Comparison of ENCODE assay signal across 8 cellular contexts in genomic region chr19:12965017-12965811, GRCh38.
DNase-seq lines count a peak whose midpoint lies in the region; TF ChIP-seq lines count a peak whose summit lies in the region.

No MANE protein-coding gene starts in this region.

- no peaks in the 10 kb centered on the region for H3K79me2 ChIP-seq in OCI-LY3 (ENCODE audit: low read length)

- H3K4me1 ChIP-seq in OCI-LY3 (ENCODE audit: low read length) (no peaks in the 10 kb centered on the region), muscle layer of colon (ENCODE audit: insufficient read depth, low read length) (peaks cover 11% of the 10 kb centered on the region)

- H3K4me3 ChIP-seq in OCI-LY3 (ENCODE audit: low read length) = peak overlapping the region; percentile 83
- H3K4me3 ChIP-seq in muscle layer of colon (ENCODE audit: low read depth in 1 of 2, low read length in 2 of 2) = peak overlapping the region; percentile 81 to 87

- H3K36me3 ChIP-seq in OCI-LY3 (replicated peaks; ENCODE audit: low read depth, low read length) = no peaks in the 10 kb centered on the region
- no peaks in the 10 kb centered on the region for H3K36me3 ChIP-seq in muscle layer of colon (ENCODE audit: insufficient read depth, low read length)

- peak overlapping the region; percentile 52 for H3K27ac ChIP-seq in OCI-LY3 (ENCODE audit: low read length)
- H3K27ac ChIP-seq in muscle layer of colon (ENCODE audit: low read depth, low read length) = peak overlapping the region; percentile 66

- no peaks in the 10 kb centered on the region for H3K27me3 ChIP-seq in OCI-LY3 (ENCODE audit: low read depth, low read length)
- H3K27me3 ChIP-seq in muscle layer of colon (ENCODE audit: control insufficient read depth in 1 of 2, insufficient read depth in 2 of 2, low read length in 2 of 2) = no peaks in the 10 kb centered on the region

- no peak for TF ChIP-seq POLR2A in erythroblast (IDR thresholded peaks at IDR 0.05; ENCODE audit: low read length)

- peak; percentile 54 to 75 for DNase-seq in NCI-H526 (lab: John Stamatoyannopoulos, UW)
- DNase-seq in NCI-H526 treated with DMSO at 0.1 percent for 48 hours (lab: John Stamatoyannopoulos, UW) = no peak
- peak in 73 of 76 experiments; percentile 50 to 96 (median 84) for DNase-seq in HUDEP-2 (lab: John Stamatoyannopoulos, UW; ENCODE audit: unreplicated experiment in 76 of 76)
- DNase-seq in activated T-cell treated with anti-CD3 and anti-CD28 coated beads for 4 hours = peak; percentile 79
- DNase-seq in erythroblast (lab: John Stamatoyannopoulos, UW) = peak; percentile 85 to 93
- DNase-seq in stimulated activated CD8-positive, alpha-beta memory T cell treated with anti-CD3 and anti-CD28 coated beads, Interleukin-4, amount 100 ng/mL, for 48 hours = peak; percentile 91

- no peaks in the 10 kb centered on the region for H4K20me1 ChIP-seq in OCI-LY3 (ENCODE audit: insufficient read depth, low read length)

- H3K9ac ChIP-seq in OCI-LY3 (ENCODE audit: low read length) (peak overlapping the region; percentile 86), muscle layer of colon (ENCODE audit: low read length) (peak overlapping the region; percentile 68)

- peak overlapping the region; percentile 94 for H3K4me2 ChIP-seq in OCI-LY3 (ENCODE audit: low read length)

- TF ChIP-seq CTCF in OCI-LY3 (IDR thresholded peaks at IDR 0.05; ENCODE audit: low read depth, low read length) = peak; percentile 80

- H2AFZ ChIP-seq in OCI-LY3 (ENCODE audit: low read depth, low read length) = peak overlapping the region; percentile 99

- H3K9me3 ChIP-seq in OCI-LY3 (ENCODE audit: insufficient read depth, low read length) (no peaks in the 10 kb centered on the region), muscle layer of colon (ENCODE audit: low read length) (no peaks in the 10 kb centered on the region)
